In genomic region chr7:27802977-27803376, GRCh38 we compare ENCODE assay signal across 19 cellular contexts.
A peak's percentile ranks its signal among the peaks of the same experiment; 100 is the strongest.
DNase-seq lines count a peak whose midpoint lies in the region; TF ChIP-seq lines count a peak whose summit lies in the region.
"Had no signal": no experiment of that assay in that cellular context is flagged by ENCODE, and none has a peak within 500 bp of the region (broad histone marks: within the 10 kb centered on the region; RNA-seq: fewer than 3 reads in every experiment).

No MANE protein-coding gene starts in this region.

- no peaks in the 10 kb centered on the region for H3K27me3 ChIP-seq in adipocyte (replicated peaks; ENCODE audit: control insufficient read depth, insufficient read depth, low read length)
- H3K27me3 ChIP-seq in SK-N-SH (ENCODE audit: insufficient read depth): no peaks in the 10 kb centered on the region
- H3K27me3 ChIP-seq: heart right ventricle, neural progenitor cell had no signal

- H3K4me3 ChIP-seq in adipocyte (ENCODE audit: low read length) (peak overlapping the region; percentile 51), fibroblast of villous mesenchyme (ENCODE audit: low read depth, low read length) (no peak overlapping the region), SK-N-SH (ENCODE audit: low read depth in 2 of 2, low read length in 1 of 2) (no peak overlapping the region)
- H3K4me3 ChIP-seq: heart right ventricle, neural progenitor cell had no signal

- H3K4me1 ChIP-seq in adipocyte (ENCODE audit: control insufficient read depth, insufficient read depth, low read length) (peaks cover 38% of the 10 kb centered on the region), SK-N-SH (ENCODE audit: control insufficient read depth in 1 of 2, insufficient read depth in 2 of 2, low read depth in 1 of 2, low read length in 1 of 2) (peaks cover 0 to 4% of the 10 kb centered on the region in 2 experiments; a peak in 1 of 4 replicates)
- H3K4me1 ChIP-seq: neural progenitor cell had no signal

- WGBS in SK-N-SH (ENCODE audit: low lambda C conversion rate): 96% methylated on average over 3 of the region's 3 CpGs

- no peak for TF ChIP-seq EP300 in SK-N-SH (IDR thresholded peaks at IDR 0.05; ENCODE audit: borderline replicate concordance in 1 of 2, low read depth in 1 of 2, low read length in 1 of 2)

- H3K27ac ChIP-seq in SK-N-SH (ENCODE audit: low read depth in 2 of 2, low read length in 1 of 2): no peak overlapping the region
- H3K27ac ChIP-seq: 22Rv1, heart right ventricle, neural progenitor cell had no signal

- no peak for TF ChIP-seq CTCF in fibroblast of villous mesenchyme (IDR thresholded peaks at IDR 0.05; ENCODE audit: insufficient read depth, low read depth, low read length)
- no peak for TF ChIP-seq CTCF in SK-N-SH (IDR thresholded peaks at IDR 0.05)

- TF ChIP-seq RAD21 in SK-N-SH (IDR thresholded peaks at IDR 0.05; ENCODE audit: low read length): no peak

- no peaks in the 10 kb centered on the region; the same call in 1 of the 2 replicates for H3K79me2 ChIP-seq in SK-N-SH (ENCODE audit: insufficient read depth)

- H3K4me2 ChIP-seq in SK-N-SH: no peak overlapping the region
- H3K4me2 ChIP-seq: neural progenitor cell had no signal

- no peaks in the 10 kb centered on the region; the same call in 1 of the 2 replicates for H3K9me2 ChIP-seq in SK-N-SH

- H3K36me3 ChIP-seq in adipocyte (ENCODE audit: control insufficient read depth, insufficient read depth, low read length, severe bottlenecking) (peaks cover 10% of the 10 kb centered on the region), SK-N-SH (replicated peaks in 1 of 2; ENCODE audit: control insufficient read depth in 1 of 2, insufficient read depth in 2 of 2, low read length in 1 of 2) (peaks cover 51 to 56% of the 10 kb centered on the region in 2 experiments)
- H3K36me3 ChIP-seq: neural progenitor cell had no signal

- POLR2A ChIA-PET in SK-N-SH (lab: Yijun Ruan, JAX): no interaction called here

- H4K20me1 ChIP-seq in SK-N-SH (ENCODE audit: insufficient read depth): no peaks in the 10 kb centered on the region

- CTCF ChIA-PET in SK-N-SH (lab: Yijun Ruan, JAX): interaction anchor here (0.9 to 1.7 kb wide), 5 partner anchors 29 to 218 kb away, joined by 3 to 4 read pairs (median 4); no protein-coding TSS in a partner anchor

- no peak overlapping the region for H2AFZ ChIP-seq in SK-N-SH (ENCODE audit: low read depth)
- H2AFZ ChIP-seq: neural progenitor cell had no signal

- DNase-seq in NCI-H1436 (lab: John Stamatoyannopoulos, UW) (peak; percentile 16), NCI-H1436 treated with DMSO at 0.1 percent for 48 hours (lab: John Stamatoyannopoulos, UW) (no peak), adipocyte (ENCODE audit: low read depth) (peak; percentile 85), fibroblast of villous mesenchyme (ENCODE audit: low read depth) (peak; percentile 52), stromal cell of bone marrow (ENCODE audit: low read depth) (peak; percentile 87), NCI-H748 (lab: John Stamatoyannopoulos, UW; ENCODE audit: unreplicated experiment) (no peak), SK-N-SH (no peak), NCI-H526 (lab: John Stamatoyannopoulos, UW) (no peak)
- DNase-seq: activated CD8-positive, alpha-beta memory T cell treated with anti-CD3 and anti-CD28 coated beads, Interleukin-2, amount 50 U/mL, for 48 hours; activated effector memory CD4-positive, alpha-beta T cell treated with anti-CD3 and anti-CD28 coated beads, Interleukin-2, amount 50 U/mL, for 16 hours; C1 segment of cervical spinal cord; Calu3; caudate nucleus; heart right ventricle; NCI-H1105; NCI-H2171; NCI-H69 had no signal

- no peaks in the 10 kb centered on the region for H3K9me3 ChIP-seq in adipocyte (ENCODE audit: control insufficient read depth, low read length)
- H3K9me3 ChIP-seq in SK-N-SH: no peaks in the 10 kb centered on the region; the same call in 1 of the 2 replicates
- H3K9me3 ChIP-seq: heart right ventricle had no signal

- peaks cover 21% of the 10 kb centered on the region for H3F3A ChIP-seq in SK-N-SH (replicated peaks; ENCODE audit: insufficient read depth)

- H3K9ac ChIP-seq in adipocyte (ENCODE audit: low read length): peak overlapping the region; percentile 85
- H3K9ac ChIP-seq in SK-N-SH: no peak overlapping the region
- H3K9ac ChIP-seq: neural progenitor cell had no signal

TF ChIP-seq in SK-N-SH, 30 proteins besides CTCF, POLR2A, EP300 and RAD21:
- no peak for TF ChIP-seq CHD2 (IDR thresholded peaks at IDR 0.05; ENCODE audit: low read length, partially characterized antibody)
- TF ChIP-seq NRF1 (IDR thresholded peaks at IDR 0.05; ENCODE audit: low read depth, low read length): no peak
- TF ChIP-seq POLR2AphosphoS5 (IDR thresholded peaks at IDR 0.05; ENCODE audit: low read depth, low read length): no peak
- TF ChIP-seq TAF1 (IDR thresholded peaks at IDR 0.05; ENCODE audit: borderline replicate concordance, low read depth, low read length): no peak

Comparison
In these comparisons a context has a peak if more than half of its experiments do, and no peak if none do; other contexts are left out.
1. DNase-seq: peak in NCI-H1436 (single experiment), adipocyte (single experiment), fibroblast of villous mesenchyme (single experiment) and stromal cell of bone marrow (single experiment); none in NCI-H1436 treated with DMSO at 0.1 percent for 48 hours (single experiment), NCI-H748 (single experiment), SK-N-SH (single experiment) and NCI-H526 (0 of 2).